Comparison of ENCODE assay signal across 27 cellular contexts in the genomic region with DNA sequence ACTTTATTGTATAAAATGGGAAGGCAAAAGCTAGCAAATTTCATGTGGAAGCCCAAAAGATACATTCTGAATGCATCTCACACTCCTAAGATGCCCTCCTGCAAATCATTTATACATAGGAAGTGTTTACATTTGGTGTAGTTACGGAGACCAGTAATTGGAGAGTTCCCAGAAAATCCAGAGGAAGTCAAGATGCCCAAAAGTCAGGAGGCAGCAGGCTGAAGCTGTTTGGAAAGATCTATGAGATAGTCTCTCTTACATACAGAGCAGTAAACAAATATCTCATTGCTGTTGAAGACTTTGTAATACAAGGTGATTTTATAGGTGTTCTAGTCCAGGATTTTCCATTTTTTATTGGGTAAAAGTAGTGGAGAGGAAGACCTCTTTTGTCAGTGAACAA.
"Had no signal": no experiment of that assay in that cellular context is flagged by ENCODE, and none has a peak within 500 bp of the region (broad histone marks: within the 10 kb centered on the region; RNA-seq: fewer than 3 reads in every experiment).

No MANE protein-coding gene starts in this region.

- H3K4me1 Mint-ChIP-seq: endodermal cell, nephron progenitor cell had no signal

- H3K4me3 ChIP-seq: esophagus squamous epithelium, lower lobe of right lung, prostate gland, sigmoid colon, testis, tibial artery had no signal

- H3K9me3 Mint-ChIP-seq: immature natural killer cell; stimulated activated effector memory CD8-positive, alpha-beta T cell treated with anti-CD3 and anti-CD28 coated beads, Interleukin-12 subunit alpha, Interleukin-12 subunit beta, amount 100 ng/mL, for 72 hours; type B pancreatic cell had no signal

- DNase-seq: effector CD8-positive, alpha-beta T cell; endodermal cell; erythroblast; esophagus squamous epithelium; foreskin melanocyte; hypothalamus; immature natural killer cell; islet precursor cell; kidney glomerular epithelial cell; left colon; left ventricle myocardium superior; lower lobe of right lung; naive thymus-derived CD8-positive, alpha-beta T cell; nephron progenitor cell; nucleus accumbens; right cardiac atrium; sigmoid colon; stimulated activated CD4-positive, alpha-beta T cell treated with anti-CD3 and anti-CD28 coated beads, Interleukin-2, amount 100 ng/mL, for 24 hours; stimulated activated CD4-positive, alpha-beta T cell treated with anti-CD3 and anti-CD28 coated beads, Interleukin-4, amount 100 ng/mL, for 24 hours; stimulated activated naive CD8-positive, alpha-beta T cell treated with anti-CD3 and anti-CD28 coated beads, Interleukin-15, Interleukin-2, amounts not matched to agents 100 U/mL and 50 U/mL, for 24 hours; substantia nigra; testis; tibial artery had no signal

- H3K27me3 Mint-ChIP-seq: naive thymus-derived CD8-positive, alpha-beta T cell; type B pancreatic cell had no signal

- ATAC-seq: left colon; left ventricle myocardium superior; lower lobe of right lung; naive thymus-derived CD8-positive, alpha-beta T cell; right cardiac atrium; stimulated activated effector memory CD8-positive, alpha-beta T cell treated with anti-CD3 and anti-CD28 coated beads, Interleukin-12 subunit alpha, Interleukin-12 subunit beta, amount 100 ng/mL, for 72 hours; stimulated activated naive CD8-positive, alpha-beta T cell treated with anti-CD3 and anti-CD28 coated beads, Interleukin-15, Interleukin-2, amounts not matched to agents 100 U/mL and 50 U/mL, for 24 hours had no signal

- H3K36me3 ChIP-seq: prostate gland, sigmoid colon had no signal

- H3K27me3 ChIP-seq: esophagus squamous epithelium, sigmoid colon, testis, tibial artery had no signal

- H3K27ac ChIP-seq: esophagus squamous epithelium, lower lobe of right lung, prostate gland, sigmoid colon, testis, tibial artery had no signal

- H3K4me1 ChIP-seq: prostate gland, testis had no signal

- FAIRE-seq: colon had no signal

- H3K4me3 Mint-ChIP-seq: endodermal cell; immature natural killer cell; naive thymus-derived CD8-positive, alpha-beta T cell; nephron progenitor cell; stimulated activated effector memory CD8-positive, alpha-beta T cell treated with anti-CD3 and anti-CD28 coated beads, Interleukin-12 subunit alpha, Interleukin-12 subunit beta, amount 100 ng/mL, for 72 hours; type B pancreatic cell had no signal

- H3K27ac Mint-ChIP-seq: endodermal cell; immature natural killer cell; naive thymus-derived CD8-positive, alpha-beta T cell; nephron progenitor cell; stimulated activated effector memory CD8-positive, alpha-beta T cell treated with anti-CD3 and anti-CD28 coated beads, Interleukin-12 subunit alpha, Interleukin-12 subunit beta, amount 100 ng/mL, for 72 hours; type B pancreatic cell had no signal

- H3K9me3 ChIP-seq: esophagus squamous epithelium, lower lobe of right lung, prostate gland, sigmoid colon, testis, tibial artery had no signal
